In the genomic region with DNA sequence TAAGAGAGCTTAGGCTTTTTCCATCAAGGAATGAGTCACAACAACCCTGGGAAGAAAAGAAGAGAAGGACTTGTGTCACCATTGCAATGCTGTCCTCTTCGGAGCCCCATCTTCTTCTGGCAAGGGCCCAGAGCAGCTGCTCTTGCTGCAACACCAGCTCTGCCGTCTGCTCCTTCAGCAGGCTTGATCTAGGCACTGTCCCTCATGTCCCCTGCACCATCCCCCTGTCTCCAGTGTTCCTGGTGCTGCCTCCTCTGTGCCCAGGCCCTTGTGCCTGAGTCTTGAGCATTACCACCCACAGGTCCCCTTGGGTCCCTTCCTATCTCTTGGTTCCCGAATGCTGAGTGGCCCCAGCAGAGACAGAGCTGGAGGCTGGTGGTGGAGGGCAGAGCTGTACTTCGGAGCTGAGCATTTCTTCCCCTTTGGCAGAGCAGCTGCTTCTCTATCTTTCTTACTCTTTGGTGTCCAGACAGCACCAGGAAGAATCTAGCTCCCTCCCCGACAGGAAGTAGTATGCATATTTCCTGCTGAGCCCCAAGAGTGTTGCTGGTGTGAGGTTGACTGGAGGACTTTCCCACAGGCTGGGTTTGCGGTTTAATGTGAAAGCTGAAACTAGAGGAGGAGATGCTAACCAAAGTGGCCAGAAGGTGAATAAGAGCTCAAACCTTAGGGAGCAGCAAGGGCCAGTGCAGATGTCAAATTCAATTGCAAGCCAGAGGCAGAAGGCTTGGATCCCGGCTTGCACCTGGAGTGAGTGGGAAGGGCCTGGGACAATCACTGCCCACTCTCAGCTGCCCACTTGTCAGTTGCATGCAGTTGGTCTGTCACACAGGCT, we compare ENCODE assay signal across 8 cellular contexts. TPM values are rescaled to one million over a fixed set of nuclear protein-coding genes. Genes with fewer than 3 reads are reported as not detected.
DNase-seq lines count a peak whose midpoint lies in the region; ATAC-seq and TF ChIP-seq lines count a peak whose summit lies in the region.

No MANE protein-coding gene starts in this region.

- in situ Hi-C loops in IMR-90 (cut with MboI; ENCODE audit: low sequenced_read_pairs), result loop anchor here (25.0 kb wide), 1 partner anchor 711 kb away; the partner anchor contains the start of gene ADM

- peak; percentile 81 for ATAC-seq in GM21529 (IDR thresholded peaks at IDR 0.05; ENCODE audit: unreplicated experiment)
- ATAC-seq in IMR-90 (ENCODE audit: low read depth), result peak; percentile 73
- ATAC-seq in effector memory CD8-positive, alpha-beta T cell (replicated peaks), result peak; percentile 97

- H3K4me3 ChIP-seq in IMR-90 (ENCODE audit: insufficient read depth, low read depth, low read length) (no peak overlapping the region), neural progenitor cell (no peak overlapping the region)

- H4K20me1 ChIP-seq in IMR-90 (ENCODE audit: insufficient read depth, low read length), result no peaks in the 10 kb centered on the region
- no peaks in the 10 kb centered on the region for H4K20me1 ChIP-seq in neural progenitor cell (ENCODE audit: low read depth)

- H3K9me1 ChIP-seq in IMR-90 (ENCODE audit: insufficient read depth, low read length), result peaks cover 18% of the 10 kb centered on the region

- H2AFZ ChIP-seq in IMR-90 (replicated peaks; ENCODE audit: low read length, poor library complexity), result peak overlapping the region; percentile 85
- peak overlapping the region; percentile 3 for H2AFZ ChIP-seq in neural progenitor cell (replicated peaks)

- DNase-seq in GM03348 (ENCODE audit: low spot score) (peak; percentile 44), IMR-90 (peak; percentile 89), neural progenitor cell (ENCODE audit: low spot score) (no peak), erythroblast (lab: John Stamatoyannopoulos, UW) (no peak), NCI-H1092 treated with DMSO at 0.1 percent for 48 hours (lab: John Stamatoyannopoulos, UW) (no peak)
- DNase-seq in activated CD4-positive, alpha-beta T cell treated with anti-CD3 and anti-CD28 coated beads for 1 hour, result peak; percentile 21
- peak; percentile 53 to 56 (median 54) for DNase-seq in effector memory CD8-positive, alpha-beta T cell

- TF ChIP-seq POLR2A in IMR-90 (IDR thresholded peaks at IDR 0.05; ENCODE audit: low read depth, low read length), result no peak
- TF ChIP-seq POLR2A in erythroblast (IDR thresholded peaks at IDR 0.05; ENCODE audit: low read length), result no peak

- no peak for TF ChIP-seq RAD21 in IMR-90 (IDR thresholded peaks at IDR 0.05; ENCODE audit: low read length)

- H2BK5ac ChIP-seq in IMR-90 (ENCODE audit: low read depth, low read length, poor library complexity, severe bottlenecking), result peak overlapping the region; percentile 74

- H3K79me2 ChIP-seq in neural progenitor cell (ENCODE audit: low read depth), result no peaks in the 10 kb centered on the region

- H3K23ac ChIP-seq in IMR-90 (ENCODE audit: low read depth, low read length), result peak overlapping the region; percentile 92

- H4K91ac ChIP-seq in IMR-90 (ENCODE audit: insufficient read depth, low read depth, low read length), result peak overlapping the region; percentile 89

- no peaks in the 10 kb centered on the region; a peak in 1 of 4 replicates for H3K79me1 ChIP-seq in IMR-90 (ENCODE audit: low read depth in 1 of 2, low read length in 2 of 2)

- TF ChIP-seq CTCF in IMR-90 (conservative IDR thresholded peaks at IDR 0.05; ENCODE audit: low read depth, low read length) (no peak), neural progenitor cell (IDR thresholded peaks at IDR 0.05) (no peak)

- H3K36me3 ChIP-seq in IMR-90 (ENCODE audit: control insufficient read depth, insufficient read depth, low read length), result no peaks in the 10 kb centered on the region
- no peaks in the 10 kb centered on the region for H3K36me3 ChIP-seq in neural progenitor cell

- H3K4me2 ChIP-seq in IMR-90 (ENCODE audit: low read depth, low read length), result peak overlapping the region; percentile 44
- no peak overlapping the region for H3K4me2 ChIP-seq in neural progenitor cell

- H3K9me3 ChIP-seq in IMR-90 (ENCODE audit: control insufficient read depth, insufficient read depth, low read length) (no peaks in the 10 kb centered on the region), neural progenitor cell (ENCODE audit: low read depth) (no peaks in the 10 kb centered on the region)

- peak overlapping the region; percentile 81 for H4K5ac ChIP-seq in IMR-90 (ENCODE audit: low read depth, low read length)

- H3K9ac ChIP-seq in IMR-90 (ENCODE audit: low read depth, low read length) (peak overlapping the region; percentile 31; the same call in 1 of the 2 replicates), neural progenitor cell (no peak overlapping the region)

- intact Hi-C loops in IMR-90 (cut with micrococcal nuclease), result no loop called here

- H2AK9ac ChIP-seq in IMR-90 (replicated peaks; ENCODE audit: low read depth, low read length, poor library complexity), result peak overlapping the region; percentile 74

- POLR2A ChIA-PET in IMR-90 (lab: Charles Lee; ENCODE audit: unreplicated experiment), result no interaction called here

- peak overlapping the region; percentile 93 for H3K4ac ChIP-seq in IMR-90 (ENCODE audit: low read depth, low read length)

- H3K4me3 Mint-ChIP-seq in effector memory CD8-positive, alpha-beta T cell, result peak overlapping the region; percentile 73 to 80
- no peak overlapping the region for H3K4me3 Mint-ChIP-seq in neural progenitor cell

- H3K27me3 ChIP-seq in IMR-90 (ENCODE audit: control insufficient read depth, insufficient read depth, low read length) (no peaks in the 10 kb centered on the region), neural progenitor cell (no peaks in the 10 kb centered on the region)

- H4K8ac ChIP-seq in IMR-90 (ENCODE audit: low read depth in 2 of 2, low read length in 2 of 2), result peak overlapping the region; percentile 87 to 89

- peak overlapping the region; percentile 58; the same call in 1 of the 2 replicates for H3K56ac ChIP-seq in IMR-90 (ENCODE audit: extremely low read depth, insufficient read depth, low read length)

- peaks cover 0 to 2% of the 10 kb centered on the region in 2 donors for H3K27me3 Mint-ChIP-seq in effector memory CD8-positive, alpha-beta T cell
- peaks cover 4% of the 10 kb centered on the region for H3K27me3 Mint-ChIP-seq in neural progenitor cell (ENCODE audit: insufficient read depth, low read depth)

- H3F3A ChIP-seq in neural progenitor cell (ENCODE audit: low read depth), result no peaks in the 10 kb centered on the region

- peaks cover 11% of the 10 kb centered on the region for H3K4me1 ChIP-seq in IMR-90 (ENCODE audit: control insufficient read depth, insufficient read depth, low read length)
- H3K4me1 ChIP-seq in neural progenitor cell, result no peaks in the 10 kb centered on the region

- peak overlapping the region; percentile 74 for H3K18ac ChIP-seq in IMR-90 (ENCODE audit: low read depth, low read length)

- CTCF ChIA-PET in IMR-90 (lab: Yijun Ruan, JAX), result interaction anchor here (0.8 to 1.1 kb wide), 2 partner anchors 12 to 46 kb away, joined by 3 to 4 read pairs; no protein-coding TSS in a partner anchor

- H2BK15ac ChIP-seq in IMR-90 (ENCODE audit: low read depth, low read length), result peak overlapping the region; percentile 83; the same call in 2 of the 3 replicates

- 57% methylated on average over 2 of the region's 7 CpGs; no CpG with 5 or more reads in 1 of the 2 experiments for WGBS in IMR-90 (ENCODE audit: extremely low coverage in 2 of 2, insufficient read length in 1 of 2), 2 experiments

- no TSS peak for BruUV-seq in IMR-90 (replicated peaks; lab: Mats Ljungman, UMichigan)

- peak overlapping the region; percentile 93 for H2AK5ac ChIP-seq in IMR-90 (ENCODE audit: low read depth, low read length)

- peaks cover 19% of the 10 kb centered on the region for H3K36me3 Mint-ChIP-seq in effector memory CD8-positive, alpha-beta T cell (ENCODE audit: insufficient read depth)
- no peaks in the 10 kb centered on the region for H3K36me3 Mint-ChIP-seq in neural progenitor cell

- peak overlapping the region; percentile 84 for H2BK120ac ChIP-seq in IMR-90 (ENCODE audit: low read depth, low read length)

- dilution Hi-C loops in IMR-90 (cut with HindIII; ENCODE audit: low sequenced_read_pairs, unreplicated experiment), result no loop called here

- H3K14ac ChIP-seq in IMR-90 (replicated peaks; ENCODE audit: low read depth, low read length), result peak overlapping the region; percentile 95

- no peaks in the 10 kb centered on the region for H3K9me3 Mint-ChIP-seq in effector memory CD8-positive, alpha-beta T cell
- no peaks in the 10 kb centered on the region for H3K9me3 Mint-ChIP-seq in neural progenitor cell

- peaks cover 25 to 26% of the 10 kb centered on the region in 2 donors for H3K4me1 Mint-ChIP-seq in effector memory CD8-positive, alpha-beta T cell (ENCODE audit: low read depth in 2 of 2)
- H3K4me1 Mint-ChIP-seq in neural progenitor cell, result peaks cover 11% of the 10 kb centered on the region

- H3K27ac Mint-ChIP-seq in effector memory CD8-positive, alpha-beta T cell, result peak overlapping the region; percentile 89 to 95
- H3K27ac Mint-ChIP-seq in neural progenitor cell, result peak overlapping the region; percentile 36

- peak overlapping the region; percentile 69 for H2BK20ac ChIP-seq in IMR-90 (ENCODE audit: low read depth, low read length)

- H3K27ac ChIP-seq in IMR-90 (ENCODE audit: insufficient read depth, low read length) (peak overlapping the region; percentile 57), neural progenitor cell (no peak overlapping the region)

TF ChIP-seq in IMR-90, 13 proteins besides CTCF, POLR2A, EP300 and RAD21:
- TF ChIP-seq CHD1 (IDR thresholded peaks at IDR 0.05; ENCODE audit: low read depth, low read length) (no peak), CEBPB (IDR thresholded peaks at IDR 0.05; ENCODE audit: low read depth, low read length) (peak; percentile 11; the same call in 1 of the 2 replicates)

RNA-seq across cellular contexts. Expression of gene WEE1, which starts 27.8 kb away (rescaled TPM):
- 29.2 and 45.5 TPM in 2 replicates for total RNA-seq in IMR-90 (2012; rRNA removed)
- polyA plus RNA-seq in IMR-90 (2012; rRNA removed), result 20.2 and 26.5 TPM in 2 replicates
- polyA plus RNA-seq in IMR-90 (2012; cell fraction: cytosol; rRNA removed), result 3.7 and 5.6 TPM in 2 replicates
- polyA plus RNA-seq in IMR-90 (2012; cell fraction: nucleus; rRNA removed; ENCODE audit: low replicate concordance), result 10.9 and 83.2 TPM in 2 replicates
- 123 and 156 TPM in 2 replicates for total RNA-seq in neural progenitor cell (ENCODE audit: low replicate concordance)

Comparison
In these comparisons a context has a peak if more than half of its experiments do, and no peak if none do; other contexts are left out.
1. DNase-seq: peak in GM03348 (single experiment), IMR-90 (single experiment), activated CD4-positive, alpha-beta T cell treated with anti-CD3 and anti-CD28 coated beads for 1 hour (single experiment) and effector memory CD8-positive, alpha-beta T cell (3 of 3); none in neural progenitor cell (single experiment), erythroblast (0 of 2) and NCI-H1092 treated with DMSO at 0.1 percent for 48 hours (single experiment).
2. Peak in every context shown above with its lines, with median percentiles within 50 percentile points of each other: ATAC-seq.